9 cellular contexts compared by ENCODE assay signal in genomic region chr14:41605550-41606248, GRCh38. TPM values are rescaled to one million over a fixed set of nuclear protein-coding genes. Genes with fewer than 3 reads are reported as not detected.
DNase-seq lines count a peak whose midpoint lies in the region; ATAC-seq, FAIRE-seq and TF ChIP-seq lines count a peak whose summit lies in the region.
"Had no signal": no experiment of that assay in that cellular context is flagged by ENCODE, and none has a peak within 500 bp of the region (broad histone marks: within the 10 kb centered on the region; RNA-seq: fewer than 3 reads in every experiment).

No MANE protein-coding gene starts in this region.

- no peaks in the 10 kb centered on the region for H3K27me3 ChIP-seq in Panc1 (ENCODE audit: control insufficient read depth, insufficient read depth, low read length)

- no peaks in the 10 kb centered on the region for H3K9me3 ChIP-seq in Panc1 (ENCODE audit: control insufficient read depth, insufficient read depth, low read depth, low read length)

- peak overlapping the region; percentile 95 for H3K27ac ChIP-seq in Panc1 (ENCODE audit: low read length)

- CTCF ChIA-PET in Panc1 (lab: Charles Lee) = no interaction called here

- peak overlapping the region; percentile 62 to 84 for H3K4me3 ChIP-seq in Panc1 (ENCODE audit: low read depth in 2 of 2, low read length in 2 of 2)

- no peak for TF ChIP-seq CTCF in Panc1 (IDR thresholded peaks at IDR 0.05)

- DNase-seq in NCI-H1436 (lab: John Stamatoyannopoulos, UW) = peak; percentile 30
- DNase-seq in NCI-H1436 treated with DMSO at 0.1 percent for 48 hours (lab: John Stamatoyannopoulos, UW) = no peak
- DNase-seq in Panc1 (ENCODE audit: low read depth, low spot score) = no peak
- DNase-seq in frontal cortex (ENCODE audit: low spot score in 2 of 2) = peak; percentile 22 to 29
- peak; percentile 24 for DNase-seq in pons (ENCODE audit: low spot score)
- no peak for DNase-seq in SKM-1 (lab: John Stamatoyannopoulos, UW; ENCODE audit: unreplicated experiment)

- peak; percentile 27; the same call in 1 of the 2 replicates for ATAC-seq in Panc1
- no peak for ATAC-seq in HG02763 (IDR thresholded peaks at IDR 0.05; ENCODE audit: unreplicated experiment)
- ATAC-seq in GM18861 (IDR thresholded peaks at IDR 0.05; ENCODE audit: unreplicated experiment) = no peak

- POLR2A ChIA-PET in Panc1 (lab: Charles Lee) = interaction anchor here (0.6 kb wide), 1 partner anchor 304 kb away, joined by 4 read pairs; no protein-coding TSS in a partner anchor

- intact Hi-C loops in Panc1 (cut with micrococcal nuclease; ENCODE audit: unreplicated experiment) = loop anchor here (10.0 kb wide), 3 partner anchors 179 to 589 kb away; no protein-coding TSS in a partner anchor

- no peaks in the 10 kb centered on the region for H3K36me3 ChIP-seq in Panc1 (ENCODE audit: control insufficient read depth, insufficient read depth, low read length)

- peaks cover 5% of the 10 kb centered on the region for H3K4me1 ChIP-seq in Panc1 (ENCODE audit: control insufficient read depth, insufficient read depth, low read length)

- FAIRE-seq in frontal cortex (lab: Jason Lieb, UNC) = no peak
- FAIRE-seq: A204.1 had no signal

- in situ Hi-C loops in Panc1 (cut with HindIII; ENCODE audit: low pct_unique_long_range_greater_than_20kb, low sequenced_read_pairs) = no loop called here

- no TSS peak for BruUV-seq in Panc1 (replicated peaks; lab: Mats Ljungman, UMichigan)

RNA-seq across cellular contexts. Expression of gene LRFN5, which starts 1.0 kb away (rescaled TPM):
- total RNA-seq in Panc1 (2021; ENCODE audit: unreplicated experiment) = 9.8 TPM
- polyA plus RNA-seq in Panc1 (2012; ENCODE audit: insufficient read length) = 10.2 TPM
- 66.9 TPM for total RNA-seq in frontal cortex

Comparison
In these comparisons a context has a peak if more than half of its experiments do, and no peak if none do; other contexts are left out.
1. DNase-seq: peak in NCI-H1436 (single experiment), frontal cortex (2 of 2) and pons (single experiment); none in NCI-H1436 treated with DMSO at 0.1 percent for 48 hours (single experiment), Panc1 (single experiment) and SKM-1 (single experiment).